Comparison of ENCODE assay signal across 1 cellular context in the genomic region with DNA sequence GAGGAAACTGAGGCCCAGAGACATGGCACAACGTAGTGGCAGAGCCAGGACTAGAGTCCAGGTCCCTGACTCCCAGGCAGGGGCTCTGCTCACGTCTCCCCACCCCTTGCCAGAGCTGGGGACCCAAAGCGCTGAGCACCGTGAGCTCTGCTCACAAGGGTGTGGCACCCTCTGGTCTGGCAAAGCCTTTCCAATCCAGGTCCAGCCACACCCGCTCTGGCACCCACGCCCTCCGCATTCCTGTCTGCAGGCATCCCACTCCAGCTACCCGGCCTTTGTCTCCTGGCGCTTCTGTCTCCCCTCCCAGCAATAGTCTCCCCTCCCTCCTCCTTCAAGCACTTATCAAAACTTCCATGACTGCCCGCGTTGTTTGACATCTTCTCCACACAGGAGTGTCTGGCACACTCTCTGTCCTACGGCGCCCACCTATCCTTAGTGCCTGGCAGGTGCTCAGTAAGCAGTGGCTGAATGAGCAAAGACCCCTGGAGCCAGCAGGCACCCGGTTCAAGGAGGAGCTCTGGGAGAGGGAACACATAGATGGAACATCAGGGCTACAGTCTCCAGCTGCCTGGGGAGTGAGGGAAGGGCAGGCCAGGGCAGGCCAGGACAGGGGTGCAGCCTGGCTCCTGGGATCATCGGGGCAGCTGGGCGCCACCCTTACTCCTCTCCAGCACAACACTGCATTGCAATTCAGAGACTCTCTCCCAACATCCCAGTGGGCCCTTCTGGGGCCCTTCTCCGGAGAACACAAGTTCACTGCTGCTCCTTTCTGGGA.
TF ChIP-seq lines count a peak whose summit lies in the region.

No MANE protein-coding gene starts in this region.

TF ChIP-seq in HCT116, 20 proteins besides CTCF, POLR2A, EP300 and RAD21:
- TF ChIP-seq, protein P1, sequence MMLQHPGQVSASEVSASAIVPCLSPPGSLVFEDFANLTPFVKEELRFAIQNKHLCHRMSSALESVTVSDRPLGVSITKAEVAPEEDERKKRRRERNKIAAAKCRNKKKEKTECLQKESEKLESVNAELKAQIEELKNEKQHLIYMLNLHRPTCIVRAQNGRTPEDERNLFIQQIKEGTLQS (IDR thresholded peaks at IDR 0.05), result no peak
- TF ChIP-seq ELF1 (IDR thresholded peaks at IDR 0.05; ENCODE audit: borderline replicate concordance, low read depth) (no peak), EZH2phosphoT487 (IDR thresholded peaks at IDR 0.05; ENCODE audit: borderline replicate concordance) (no peak), TCF7L2 (IDR thresholded peaks at IDR 0.05; ENCODE audit: borderline replicate concordance, extremely low read depth, insufficient read depth, insufficient read length) (no peak), POLR2AphosphoS5 (IDR thresholded peaks at IDR 0.05; ENCODE audit: low read depth, low read length) (no peak), ZFX (IDR thresholded peaks at IDR 0.05) (no peak), CEBPB (IDR thresholded peaks at IDR 0.05; ENCODE audit: low read depth) (no peak), ZNF274 (IDR thresholded peaks at IDR 0.05; ENCODE audit: low read depth, low read length) (no peak), FOSL1 (IDR thresholded peaks at IDR 0.05; ENCODE audit: low read depth) (no peak), JUND (IDR thresholded peaks at IDR 0.05) (no peak)
- TF ChIP-seq, protein P2, sequence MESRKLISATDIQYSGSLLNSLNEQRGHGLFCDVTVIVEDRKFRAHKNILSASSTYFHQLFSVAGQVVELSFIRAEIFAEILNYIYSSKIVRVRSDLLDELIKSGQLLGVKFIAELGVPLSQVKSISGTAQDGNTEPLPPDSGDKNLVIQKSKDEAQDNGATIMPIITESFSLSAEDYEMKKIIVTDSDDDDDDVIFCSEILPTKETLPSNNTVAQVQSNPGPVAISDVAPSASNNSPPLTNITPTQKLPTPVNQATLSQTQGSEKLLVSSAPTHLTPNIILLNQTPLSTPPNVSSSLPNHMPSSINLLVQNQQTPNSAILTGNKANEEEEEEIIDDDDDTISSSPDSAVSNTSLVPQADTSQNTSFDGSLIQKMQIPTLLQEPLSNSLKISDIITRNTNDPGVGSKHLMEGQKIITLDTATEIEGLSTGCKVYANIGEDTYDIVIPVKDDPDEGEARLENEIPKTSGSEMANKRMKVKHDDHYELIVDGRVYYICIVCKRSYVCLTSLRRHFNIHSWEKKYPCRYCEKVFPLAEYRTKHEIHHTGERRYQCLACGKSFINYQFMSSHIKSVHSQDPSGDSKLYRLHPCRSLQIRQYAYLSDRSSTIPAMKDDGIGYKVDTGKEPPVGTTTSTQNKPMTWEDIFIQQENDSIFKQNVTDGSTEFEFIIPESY (IDR thresholded peaks at IDR 0.05; ENCODE audit: extremely low read depth, insufficient replicate concordance, low read length), result no peak
